1 cellular context compared by ENCODE assay signal in genomic region chr3:183637106-183637486, GRCh38.
TF ChIP-seq lines count a peak whose summit lies in the region.

No MANE protein-coding gene starts in this region.

TF ChIP-seq in endothelial cell of umbilical vein, 7 proteins besides CTCF, POLR2A, EP300 and RAD21 (continued from another document):
- no peak for TF ChIP-seq MAX (IDR thresholded peaks at IDR 0.05; ENCODE audit: insufficient read depth, insufficient read length)
- TF ChIP-seq JUN (IDR thresholded peaks at IDR 0.05; ENCODE audit: borderline replicate concordance, insufficient read depth, insufficient read length, low read depth): no peak
- no peak for TF ChIP-seq FOS (IDR thresholded peaks at IDR 0.05; ENCODE audit: borderline replicate concordance, insufficient read depth, low read length)
- TF ChIP-seq POLR2AphosphoS5 (IDR thresholded peaks at IDR 0.05; ENCODE audit: insufficient read depth, low read depth, low read length): no peak
- no peak for TF ChIP-seq EZH2 (IDR thresholded peaks at IDR 0.05; ENCODE audit: borderline replicate concordance, low read depth, low read length, severe bottlenecking)
- TF ChIP-seq GATA2 (IDR thresholded peaks at IDR 0.05; ENCODE audit: insufficient read depth, insufficient read length, low read depth, low read length): no peak
